ENCODE assay signal across 10 cellular contexts in the genomic region with DNA sequence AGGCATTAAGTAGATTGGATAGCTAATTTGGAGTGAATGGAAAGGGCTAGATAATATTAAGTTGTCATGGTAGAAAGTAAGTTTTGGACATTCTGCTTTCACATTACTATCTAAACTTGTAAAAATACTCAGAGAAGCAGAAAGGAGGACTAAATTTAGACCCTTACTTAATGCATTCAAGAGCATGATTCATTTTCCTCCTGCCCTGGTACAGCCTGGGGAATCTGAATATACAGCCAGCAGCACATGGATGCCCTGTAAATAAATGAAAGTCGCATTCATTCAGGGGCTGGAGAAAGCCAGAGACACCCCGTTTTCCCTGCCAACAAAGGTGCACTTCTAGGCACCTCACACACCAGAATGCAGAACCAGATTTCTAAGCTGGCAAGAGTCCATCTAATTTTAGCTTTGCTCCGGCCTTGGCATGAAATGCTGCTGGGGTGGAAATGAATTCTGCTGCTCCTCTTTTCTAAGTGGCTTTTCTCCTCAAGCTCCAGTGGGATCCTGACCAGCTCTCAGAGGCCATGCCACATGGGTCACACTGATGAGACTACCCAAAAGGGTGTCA.
DNase-seq lines count a peak whose midpoint lies in the region; ATAC-seq and TF ChIP-seq lines count a peak whose summit lies in the region.
"Had no signal": no experiment of that assay in that cellular context is flagged by ENCODE, and none has a peak within 500 bp of the region (broad histone marks: within the 10 kb centered on the region; RNA-seq: fewer than 3 reads in every experiment).

No MANE protein-coding gene starts in this region.

- H3K27me3 ChIP-seq in layer of hippocampus (ENCODE audit: control insufficient read depth, insufficient read depth, low read length) (no peaks in the 10 kb centered on the region), suprapubic skin (no peaks in the 10 kb centered on the region)

- no peak overlapping the region for H3K27ac Mint-ChIP-seq in activated T-helper 1 cell treated with anti-CD3 and anti-CD28 coated beads, Interleukin-12 subunit alpha, Interleukin-12 subunit beta, Interleukin-2, Interleukin-4 antibody, amounts not matched to agents 30 ng/mL and 10 ng/mL and 1 ng/mL, durations not matched to agents 14 hours and 24 hours and 36 hours
- H3K27ac Mint-ChIP-seq: activated CD8-positive, alpha-beta T cell treated with anti-CD3 and anti-CD28 coated beads for 36 hours had no signal

- peaks cover 2% of the 10 kb centered on the region for H3K36me3 Mint-ChIP-seq in activated T-helper 1 cell treated with anti-CD3 and anti-CD28 coated beads, Interleukin-12 subunit alpha, Interleukin-12 subunit beta, Interleukin-2, Interleukin-4 antibody, amounts not matched to agents 30 ng/mL and 10 ng/mL and 1 ng/mL, durations not matched to agents 14 hours and 24 hours and 36 hours (ENCODE audit: low read depth)

- TF ChIP-seq CTCF in choroid plexus epithelial cell (conservative IDR thresholded peaks at IDR 0.05; ENCODE audit: low read depth, low read length) (no peak), suprapubic skin (IDR thresholded peaks at IDR 0.05) (no peak)

- peak overlapping the region; percentile 3 for H3K27ac ChIP-seq in layer of hippocampus (ENCODE audit: low read depth, low read length)
- peak overlapping the region; percentile 61 for H3K27ac ChIP-seq in suprapubic skin

- H3K4me3 Mint-ChIP-seq in activated T-helper 1 cell treated with anti-CD3 and anti-CD28 coated beads, Interleukin-12 subunit alpha, Interleukin-12 subunit beta, Interleukin-2, Interleukin-4 antibody, amounts not matched to agents 30 ng/mL and 10 ng/mL and 1 ng/mL, durations not matched to agents 14 hours and 24 hours and 36 hours: no peak overlapping the region
- H3K4me3 Mint-ChIP-seq: activated CD8-positive, alpha-beta T cell treated with anti-CD3 and anti-CD28 coated beads for 36 hours had no signal

- no peaks in the 10 kb centered on the region for H3K4me1 Mint-ChIP-seq in activated T-helper 1 cell treated with anti-CD3 and anti-CD28 coated beads, Interleukin-12 subunit alpha, Interleukin-12 subunit beta, Interleukin-2, Interleukin-4 antibody, amounts not matched to agents 30 ng/mL and 10 ng/mL and 1 ng/mL, durations not matched to agents 14 hours and 24 hours and 36 hours (ENCODE audit: low read depth)

- ATAC-seq in HG03108 (IDR thresholded peaks at IDR 0.05; ENCODE audit: unreplicated experiment) (no peak), HG02938 (IDR thresholded peaks at IDR 0.05; ENCODE audit: unreplicated experiment) (no peak)
- ATAC-seq: activated CD8-positive, alpha-beta T cell treated with anti-CD3 and anti-CD28 coated beads for 36 hours had no signal

- DNase-seq in LHCN-M2 (ENCODE audit: low read depth) (peak; percentile 60), choroid plexus epithelial cell (ENCODE audit: low read depth) (peak; percentile 89), suprapubic skin (ENCODE audit: low spot score in 2 of 2) (no peak)
- DNase-seq in activated T-cell treated with anti-CD3 and anti-CD28 coated beads, Interleukin-2, amount 50 U/mL, for 1 hour: no peak
- no peak for DNase-seq in activated T-helper 1 cell treated with anti-CD3 and anti-CD28 coated beads, Interleukin-12 subunit alpha, Interleukin-12 subunit beta, Interleukin-2, Interleukin-4 antibody, amounts not matched to agents 30 ng/mL and 10 ng/mL and 1 ng/mL, durations not matched to agents 14 hours and 24 hours and 36 hours (ENCODE audit: low spot score)
- DNase-seq: activated CD8-positive, alpha-beta T cell treated with anti-CD3 and anti-CD28 coated beads for 36 hours; NCI-H1436 had no signal

- TF ChIP-seq POLR2A in suprapubic skin (IDR thresholded peaks at IDR 0.05): no peak

- H3K4me3 ChIP-seq in choroid plexus epithelial cell (ENCODE audit: low read depth, low read length) (no peak overlapping the region), suprapubic skin (no peak overlapping the region)

- no peaks in the 10 kb centered on the region for H3K36me3 ChIP-seq in suprapubic skin

- no peaks in the 10 kb centered on the region for H3K9me3 Mint-ChIP-seq in activated T-helper 1 cell treated with anti-CD3 and anti-CD28 coated beads, Interleukin-12 subunit alpha, Interleukin-12 subunit beta, Interleukin-2, Interleukin-4 antibody, amounts not matched to agents 30 ng/mL and 10 ng/mL and 1 ng/mL, durations not matched to agents 14 hours and 24 hours and 36 hours
- H3K9me3 Mint-ChIP-seq: activated CD8-positive, alpha-beta T cell treated with anti-CD3 and anti-CD28 coated beads for 36 hours had no signal

- no peaks in the 10 kb centered on the region for H3K9me3 ChIP-seq in suprapubic skin

- TF ChIP-seq EP300 in suprapubic skin (IDR thresholded peaks at IDR 0.05): no peak

- intact Hi-C loops in activated T-helper 1 cell treated with anti-CD3 and anti-CD28 coated beads, Interleukin-12 subunit alpha, Interleukin-12 subunit beta, Interleukin-2, Interleukin-4 antibody, amounts not matched to agents 30 ng/mL and 10 ng/mL and 1 ng/mL, durations not matched to agents 14 hours and 24 hours and 36 hours (cut with micrococcal nuclease): no loop called here

- peaks cover 2% of the 10 kb centered on the region for H3K27me3 Mint-ChIP-seq in activated T-helper 1 cell treated with anti-CD3 and anti-CD28 coated beads, Interleukin-12 subunit alpha, Interleukin-12 subunit beta, Interleukin-2, Interleukin-4 antibody, amounts not matched to agents 30 ng/mL and 10 ng/mL and 1 ng/mL, durations not matched to agents 14 hours and 24 hours and 36 hours (ENCODE audit: insufficient read depth)
- H3K27me3 Mint-ChIP-seq: activated CD8-positive, alpha-beta T cell treated with anti-CD3 and anti-CD28 coated beads for 36 hours had no signal

- peaks cover 33% of the 10 kb centered on the region for H3K4me1 ChIP-seq in suprapubic skin

- WGBS in suprapubic skin: 11% methylated on average over 3 of the region's 3 CpGs

Comparison
In these comparisons a context has a peak if more than half of its experiments do, and no peak if none do; other contexts are left out.
1. DNase-seq: peak in LHCN-M2 (single experiment) and choroid plexus epithelial cell (single experiment); none in suprapubic skin (0 of 2), activated T-cell treated with anti-CD3 and anti-CD28 coated beads, Interleukin-2, amount 50 U/mL, for 1 hour (single experiment) and activated T-helper 1 cell treated with anti-CD3 and anti-CD28 coated beads, Interleukin-12 subunit alpha, Interleukin-12 subunit beta, Interleukin-2, Interleukin-4 antibody, amounts not matched to agents 30 ng/mL and 10 ng/mL and 1 ng/mL, durations not matched to agents 14 hours and 24 hours and 36 hours (single experiment).